ENCODE assay signal across 7 cellular contexts in genomic region chr7:65551042-65551441, GRCh38.
DNase-seq lines count a peak whose midpoint lies in the region; ATAC-seq, FAIRE-seq and TF ChIP-seq lines count a peak whose summit lies in the region.
"Not testable (repeated sequence)": the region's sequence is repeated elsewhere in the genome, so short reads cannot be mapped to it uniquely, and the experiment has no call there.

No MANE protein-coding gene starts in this region.

- CTCF ChIA-PET in Caco-2 (lab: Charles Lee); activated CD4-positive, alpha-beta T cell treated with anti-CD3 and anti-CD28 coated beads for 36 hours (lab: Charles Lee); activated naive CD4-positive, alpha-beta T cell treated with anti-CD3 and anti-CD28 coated beads, Interleukin-2, amount 10 ng/mL, durations not matched to agents 7 days and 5 days (lab: Charles Lee): not testable (repeated sequence)

- H3K4me3 Mint-ChIP-seq in Caco-2 (ENCODE audit: unreplicated experiment) (peak overlapping the region; percentile 17), type B pancreatic cell (peak overlapping the region; percentile 50)
- H3K4me3 Mint-ChIP-seq in activated CD4-positive, alpha-beta T cell treated with anti-CD3 and anti-CD28 coated beads for 36 hours = peak overlapping the region; percentile 39
- peak overlapping the region; percentile 19 for H3K4me3 Mint-ChIP-seq in activated naive CD4-positive, alpha-beta T cell treated with anti-CD3 and anti-CD28 coated beads, Interleukin-2, amount 10 ng/mL, durations not matched to agents 7 days and 5 days
- not testable (repeated sequence) for H3K4me3 Mint-ChIP-seq in central memory CD8-positive, alpha-beta T cell; memory B cell

- not testable (repeated sequence) for ATAC-seq in activated CD4-positive, alpha-beta T cell treated with anti-CD3 and anti-CD28 coated beads for 36 hours; central memory CD8-positive, alpha-beta T cell (replicated peaks; ENCODE audit: extremely low read depth, poor library complexity, severe bottlenecking); memory B cell (ENCODE audit: low read depth)

- H3K36me3 Mint-ChIP-seq in Caco-2 (ENCODE audit: insufficient read depth, unreplicated experiment) = peaks cover 14% of the 10 kb centered on the region
- H3K36me3 Mint-ChIP-seq in activated CD4-positive, alpha-beta T cell treated with anti-CD3 and anti-CD28 coated beads for 36 hours (ENCODE audit: low read depth); activated naive CD4-positive, alpha-beta T cell treated with anti-CD3 and anti-CD28 coated beads, Interleukin-2, amount 10 ng/mL, durations not matched to agents 7 days and 5 days; central memory CD8-positive, alpha-beta T cell (ENCODE audit: insufficient read depth); memory B cell; type B pancreatic cell: not testable (repeated sequence)

- not testable (repeated sequence) for H3K27me3 Mint-ChIP-seq in Caco-2 (ENCODE audit: insufficient read depth, unreplicated experiment); activated CD4-positive, alpha-beta T cell treated with anti-CD3 and anti-CD28 coated beads for 36 hours; activated naive CD4-positive, alpha-beta T cell treated with anti-CD3 and anti-CD28 coated beads, Interleukin-2, amount 10 ng/mL, durations not matched to agents 7 days and 5 days; central memory CD8-positive, alpha-beta T cell; memory B cell; type B pancreatic cell

- 90 to 100% (median 95%) methylated on average over 1 of the region's 1 CpG for WGBS in small intestine, 3 donors

- intact Hi-C loops in Caco-2 (cut with micrococcal nuclease; ENCODE audit: unreplicated experiment); activated CD4-positive, alpha-beta T cell treated with anti-CD3 and anti-CD28 coated beads for 36 hours (cut with DNase I, micrococcal nuclease): not testable (repeated sequence)

- not testable (repeated sequence) for H3K9me3 ChIP-seq in Caco-2; small intestine (ENCODE audit: control insufficient read depth, low read depth)

- H3K27me3 ChIP-seq in Caco-2 (replicated peaks; ENCODE audit: control insufficient read depth, insufficient read depth, low read length); small intestine (ENCODE audit: control insufficient read depth in 2 of 2, insufficient read depth in 2 of 2, low read length in 2 of 2): not testable (repeated sequence)

- H3K36me3 ChIP-seq in Caco-2 (ENCODE audit: control insufficient read depth, insufficient read depth, low read length); small intestine (ENCODE audit: control insufficient read depth in 2 of 2, insufficient read depth in 2 of 2, low read length in 2 of 2): not testable (repeated sequence)

- peak; percentile 47 for FAIRE-seq in small intestine (lab: Jason Lieb, UNC)

- H3K4me1 Mint-ChIP-seq in Caco-2 (ENCODE audit: low read depth, unreplicated experiment); activated CD4-positive, alpha-beta T cell treated with anti-CD3 and anti-CD28 coated beads for 36 hours; activated naive CD4-positive, alpha-beta T cell treated with anti-CD3 and anti-CD28 coated beads, Interleukin-2, amount 10 ng/mL, durations not matched to agents 7 days and 5 days; central memory CD8-positive, alpha-beta T cell; memory B cell; type B pancreatic cell (ENCODE audit: unreplicated experiment): not testable (repeated sequence)

- H3K27ac ChIP-seq in small intestine (ENCODE audit: low read depth in 1 of 2, low read length in 1 of 2) = not testable (repeated sequence)

- H3K27ac Mint-ChIP-seq in Caco-2 (ENCODE audit: unreplicated experiment) (peak overlapping the region; percentile 78), memory B cell (peak overlapping the region; percentile 25)
- peak overlapping the region; percentile 68 for H3K27ac Mint-ChIP-seq in activated CD4-positive, alpha-beta T cell treated with anti-CD3 and anti-CD28 coated beads for 36 hours
- H3K27ac Mint-ChIP-seq in activated naive CD4-positive, alpha-beta T cell treated with anti-CD3 and anti-CD28 coated beads, Interleukin-2, amount 10 ng/mL, durations not matched to agents 7 days and 5 days; type B pancreatic cell: not testable (repeated sequence)
- H3K27ac Mint-ChIP-seq in central memory CD8-positive, alpha-beta T cell (ENCODE audit: low read depth) = peak overlapping the region; percentile 27

- POLR2A ChIA-PET in Caco-2 (lab: Charles Lee); activated CD4-positive, alpha-beta T cell treated with anti-CD3 and anti-CD28 coated beads for 36 hours (lab: Charles Lee): not testable (repeated sequence)

- BruUV-seq in Caco-2 (replicated peaks; lab: Mats Ljungman, UMichigan) = not testable (repeated sequence)

- not testable (repeated sequence) for H3K4me1 ChIP-seq in Caco-2; small intestine (ENCODE audit: control insufficient read depth in 2 of 2, insufficient read depth in 1 of 2, low read depth in 1 of 2, low read length in 1 of 2)

- not testable (repeated sequence) for DNase-seq in Caco-2; activated CD4-positive, alpha-beta T cell treated with anti-CD3 and anti-CD28 coated beads for 36 hours; activated naive CD4-positive, alpha-beta T cell treated with anti-CD3 and anti-CD28 coated beads, Interleukin-2, amount 10 ng/mL, durations not matched to agents 7 days and 5 days; central memory CD8-positive, alpha-beta T cell (ENCODE audit: low spot score in 2 of 2); memory B cell (ENCODE audit: low spot score in 2 of 2); small intestine; type B pancreatic cell (ENCODE audit: extremely low spot score, unreplicated experiment)

- not testable (repeated sequence) for TF ChIP-seq CTCF in Caco-2 (IDR thresholded peaks at IDR 0.05; ENCODE audit: insufficient read depth in 1 of 2, low read depth in 1 of 2, low read length in 1 of 2, severe bottlenecking in 1 of 2, unreplicated experiment in 1 of 2); type B pancreatic cell (conservative IDR thresholded peaks at IDR 0.05)

- H3K4me3 ChIP-seq in Caco-2 (ENCODE audit: low read depth, low read length); small intestine (ENCODE audit: low read depth in 1 of 2, low read length in 2 of 2): not testable (repeated sequence)

- peaks cover 24% of the 10 kb centered on the region for H3K9me3 Mint-ChIP-seq in Caco-2 (ENCODE audit: unreplicated experiment)
- not testable (repeated sequence) for H3K9me3 Mint-ChIP-seq in activated CD4-positive, alpha-beta T cell treated with anti-CD3 and anti-CD28 coated beads for 36 hours (ENCODE audit: low read depth); activated naive CD4-positive, alpha-beta T cell treated with anti-CD3 and anti-CD28 coated beads, Interleukin-2, amount 10 ng/mL, durations not matched to agents 7 days and 5 days; central memory CD8-positive, alpha-beta T cell; memory B cell; type B pancreatic cell
